In the genomic region with DNA sequence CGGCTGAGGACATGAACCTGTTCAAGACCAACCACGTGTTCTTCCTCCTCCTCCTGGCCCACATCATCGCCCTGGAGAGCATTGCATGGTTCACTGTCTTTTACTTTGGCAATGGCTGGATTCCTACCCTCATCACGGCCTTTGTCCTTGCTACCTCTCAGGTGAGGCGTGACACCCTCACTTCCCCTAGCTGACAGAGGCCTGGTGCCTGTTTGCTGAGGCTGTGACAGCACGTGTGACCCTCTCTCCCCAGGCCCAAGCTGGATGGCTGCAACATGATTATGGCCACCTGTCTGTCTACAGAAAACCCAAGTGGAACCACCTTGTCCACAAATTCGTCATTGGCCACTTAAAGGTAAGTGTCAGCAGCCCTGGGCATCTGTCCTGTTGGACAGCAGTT, we compare ENCODE assay signal across 18 cellular contexts.
"Had no signal": no experiment of that assay in that cellular context is flagged by ENCODE, and none has a peak within 500 bp of the region (broad histone marks: within the 10 kb centered on the region; RNA-seq: fewer than 3 reads in every experiment).

No MANE protein-coding gene starts in this region.

- H3K9me3 Mint-ChIP-seq: immature natural killer cell, naive B cell, nephron had no signal

- H3K9me3 ChIP-seq: esophagus squamous epithelium, neutrophil, right atrium auricular region, sigmoid colon, tibial artery, upper lobe of right lung, vagina had no signal

- H3K4me3 ChIP-seq: esophagus squamous epithelium, right atrium auricular region, sigmoid colon, skin epidermis, tibial artery, upper lobe of right lung, vagina had no signal

- H3K4me1 ChIP-seq: upper lobe of right lung had no signal

- H3K36me3 ChIP-seq: right atrium auricular region had no signal

- H3K27me3 Mint-ChIP-seq: naive B cell had no signal

- H3K27ac Mint-ChIP-seq: nephron had no signal

- DNase-seq: effector memory CD4-positive, alpha-beta T cell; esophagus squamous epithelium; foreskin fibroblast; immature natural killer cell; left colon; mesendoderm; naive B cell; sigmoid colon; stimulated activated CD4-positive, alpha-beta T cell treated with anti-CD3 and anti-CD28 coated beads, Interleukin-2, amount 100 ng/mL, for 48 hours; stimulated activated naive CD4-positive, alpha-beta T cell treated with Interleukin-2 at 50 U/mL for 16 hours; tibial artery; upper lobe of right lung had no signal

- ATAC-seq: left colon, upper lobe of right lung had no signal

- H3K4me3 Mint-ChIP-seq: immature natural killer cell, naive B cell, nephron had no signal

- H3K27me3 ChIP-seq: esophagus squamous epithelium, neutrophil, right atrium auricular region, sigmoid colon, tibial artery, upper lobe of right lung, vagina had no signal

- H3K27ac ChIP-seq: epithelial cell of prostate, esophagus squamous epithelium, neutrophil, right atrium auricular region, sigmoid colon, skin epidermis, tibial artery, upper lobe of right lung, vagina had no signal
